In genomic region chr17:29590261-29590978, GRCh38 we compare ENCODE assay signal across 1 cellular context.
TF ChIP-seq lines count a peak whose summit lies in the region.

No MANE protein-coding gene starts in this region.

TF ChIP-seq in HepG2, 621 proteins besides CTCF, POLR2A, EP300 and RAD21 (continued from another document and continues in another):
- TF ChIP-seq ARID5B (CRISPR knock-in tag; IDR thresholded peaks at IDR 0.05) (no peak), TEAD2 (CRISPR knock-in tag; IDR thresholded peaks at IDR 0.05) (no peak), AKNA (CRISPR knock-in tag; IDR thresholded peaks at IDR 0.05; ENCODE audit: borderline replicate concordance) (peak; percentile 49; the same call in 1 of the 2 replicates), MLLT10 (CRISPR knock-in tag; IDR thresholded peaks at IDR 0.05) (no peak), PLRG1 (conservative IDR thresholded peaks at IDR 0.05) (no peak), CREB1 (IDR thresholded peaks at IDR 0.05) (no peak), CREB1 (CRISPR knock-in tag; IDR thresholded peaks at IDR 0.05) (no peak), GABPA (IDR thresholded peaks at IDR 0.05; ENCODE audit: low read depth, low read length) (no peak), GABPA (CRISPR knock-in tag; IDR thresholded peaks at IDR 0.05; ENCODE audit: low read depth) (no peak), NFYB (CRISPR knock-in tag; IDR thresholded peaks at IDR 0.05) (no peak), ZNF687 (CRISPR knock-in tag; IDR thresholded peaks at IDR 0.05) (peak; percentile 53), ZMAT5 (CRISPR knock-in tag; IDR thresholded peaks at IDR 0.05; ENCODE audit: borderline replicate concordance, low read depth) (no peak), ZIK1 (CRISPR knock-in tag; IDR thresholded peaks at IDR 0.05; ENCODE audit: borderline replicate concordance, low read depth) (no peak), ZNF33B (CRISPR knock-in tag; IDR thresholded peaks at IDR 0.05) (0 out of 2 replicates have a peak, but pooled peaks have one; percentile 25), THRA (CRISPR knock-in tag; IDR thresholded peaks at IDR 0.05; ENCODE audit: borderline replicate concordance) (no peak), LCORL (IDR thresholded peaks at IDR 0.05) (no peak), LCORL (CRISPR knock-in tag; IDR thresholded peaks at IDR 0.05) (no peak), ZNF441 (CRISPR knock-in tag; IDR thresholded peaks at IDR 0.05; ENCODE audit: borderline replicate concordance) (0 out of 2 replicates have a peak, but pooled peaks have one; percentile 46), ZFP37 (CRISPR knock-in tag; IDR thresholded peaks at IDR 0.05; ENCODE audit: borderline replicate concordance) (0 out of 2 replicates have a peak, but pooled peaks have one; percentile 26), MTF1 (CRISPR knock-in tag; IDR thresholded peaks at IDR 0.05) (no peak), NFKB2 (CRISPR knock-in tag; IDR thresholded peaks at IDR 0.05; ENCODE audit: borderline replicate concordance) (no peak), ZNF160 (CRISPR knock-in tag; IDR thresholded peaks at IDR 0.05) (0 out of 2 replicates have a peak, but pooled peaks have one; percentile 17), ZEB1 (IDR thresholded peaks at IDR 0.05; ENCODE audit: insufficient replicate concordance, low read depth) (no peak), ZNF780A (CRISPR knock-in tag; IDR thresholded peaks at IDR 0.05) (no peak), ZBTB40 (IDR thresholded peaks at IDR 0.05) (no peak), ZBTB40 (CRISPR knock-in tag; IDR thresholded peaks at IDR 0.05) (no peak; the same call in 1 of the 2 replicates), ZKSCAN1 (IDR thresholded peaks at IDR 0.05; ENCODE audit: low read length) (no peak), ZNF256 (CRISPR knock-in tag; conservative IDR thresholded peaks at IDR 0.05) (no peak), ZNF430 (CRISPR knock-in tag; IDR thresholded peaks at IDR 0.05) (no peak), ZBTB25 (CRISPR knock-in tag; IDR thresholded peaks at IDR 0.05) (no peak), MEIS2 (CRISPR knock-in tag; IDR thresholded peaks at IDR 0.05) (0 out of 2 replicates have a peak, but pooled peaks have one; percentile 60), ZNF331 (CRISPR knock-in tag; IDR thresholded peaks at IDR 0.05) (no peak)
